19 cellular contexts compared by ENCODE assay signal in the genomic region with DNA sequence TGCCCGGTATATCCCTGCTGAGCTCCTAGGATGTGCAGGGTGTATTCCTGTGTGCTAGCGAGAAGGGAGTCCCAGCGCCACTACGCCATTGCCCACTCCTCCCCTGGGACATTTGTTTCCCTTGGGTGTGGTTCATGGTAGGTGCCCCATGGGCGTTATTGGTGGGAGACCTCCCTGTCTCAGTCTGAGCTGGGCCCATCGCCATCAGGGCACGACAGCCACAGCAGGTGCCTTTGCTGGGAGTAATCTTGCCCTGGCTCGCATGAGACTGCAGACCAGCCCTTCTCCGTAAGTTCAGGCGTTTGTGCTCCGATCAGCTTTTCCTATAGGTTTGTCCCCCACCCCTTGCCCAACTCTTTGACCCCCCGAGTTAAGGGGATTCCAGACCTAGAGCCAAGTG.
DNase-seq lines count a peak whose midpoint lies in the region; ATAC-seq and TF ChIP-seq lines count a peak whose summit lies in the region.
"Had no signal": no experiment of that assay in that cellular context is flagged by ENCODE, and none has a peak within 500 bp of the region (broad histone marks: within the 10 kb centered on the region; RNA-seq: fewer than 3 reads in every experiment).

No MANE protein-coding gene starts in this region.

- TF ChIP-seq EP300 in ovary (IDR thresholded peaks at IDR 0.05): no peak

- TF ChIP-seq POLR2A in ovary (IDR thresholded peaks at IDR 0.05): no peak

- H3K4me3 ChIP-seq in Caco-2 (ENCODE audit: low read depth, low read length) (no peak overlapping the region), HEK293 (ENCODE audit: low read depth, low read length) (no peak overlapping the region), neuronal stem cell (ENCODE audit: low read length in 2 of 2) (no peak overlapping the region), Karpas-422 (ENCODE audit: low read length) (no peak overlapping the region), ovary (no peak overlapping the region)
- H3K4me3 ChIP-seq: BLaER1, GM23248 had no signal

- H3K36me3 ChIP-seq in Caco-2 (ENCODE audit: control insufficient read depth, insufficient read depth, low read length): no peaks in the 10 kb centered on the region
- H3K36me3 ChIP-seq in HEK293 (ENCODE audit: control insufficient read depth in 2 of 2, insufficient read depth in 1 of 2, low read length in 2 of 2): peaks cover 0 to 4% of the 10 kb centered on the region in 2 experiments; a peak in 2 of 3 replicates
- H3K36me3 ChIP-seq in neuronal stem cell (replicated peaks in 1 of 2; ENCODE audit: control insufficient read depth in 2 of 2, insufficient read depth in 2 of 2, low read length in 2 of 2): peaks cover 0 to 2% of the 10 kb centered on the region in 2 donors
- 0 out of 2 replicates have a peak, but pooled peaks cover 4% of the 10 kb centered on the region for H3K36me3 ChIP-seq in Karpas-422 (ENCODE audit: insufficient read depth, low read length)
- no peaks in the 10 kb centered on the region for H3K36me3 ChIP-seq in ovary

- peaks cover 8% of the 10 kb centered on the region; the same call in 1 of the 2 replicates for H3K79me2 ChIP-seq in Karpas-422 (ENCODE audit: low read length)

- no CpG with 5 or more reads among the region's 12 CpGs for WGBS in neuronal stem cell (ENCODE audit: extremely low coverage in 2 of 2, insufficient read length in 2 of 2, insufficient replicate concordance in 1 of 2), 2 donors
- WGBS in ovary, 3 donors: 93 to 98% (median 96%) methylated on average over 12 of the region's 12 CpGs

- no peak overlapping the region for H3K14ac ChIP-seq in neuronal stem cell (ENCODE audit: low read length)

- H3K27me3 Mint-ChIP-seq in Caco-2 (ENCODE audit: insufficient read depth, unreplicated experiment) (no peaks in the 10 kb centered on the region), WTC11 (ENCODE audit: low read depth) (no peaks in the 10 kb centered on the region)
- H3K27me3 Mint-ChIP-seq: B cell; CD4-positive, CD25-positive, alpha-beta regulatory T cell had no signal

- peaks cover 27% of the 10 kb centered on the region for H3K4me1 ChIP-seq in Caco-2
- H3K4me1 ChIP-seq in HEK293 (ENCODE audit: control insufficient read depth, insufficient read depth, low read length): no peaks in the 10 kb centered on the region; the same call in 1 of the 2 replicates
- peaks cover 15 to 16% of the 10 kb centered on the region in 2 donors for H3K4me1 ChIP-seq in neuronal stem cell (ENCODE audit: control insufficient read depth in 2 of 2, insufficient read depth in 1 of 2, low read depth in 1 of 2, low read length in 2 of 2)
- no peaks in the 10 kb centered on the region for H3K4me1 ChIP-seq in Karpas-422 (ENCODE audit: low read length)
- H3K4me1 ChIP-seq in ovary (ENCODE audit: insufficient read depth): peaks cover 2% of the 10 kb centered on the region
- H3K4me1 ChIP-seq: BLaER1 had no signal

- H3K9me2 ChIP-seq in Karpas-422 (replicated peaks; ENCODE audit: insufficient read depth, low read length): no peaks in the 10 kb centered on the region

- no peak overlapping the region for H3K4me3 Mint-ChIP-seq in Caco-2 (ENCODE audit: unreplicated experiment)
- no peak overlapping the region for H3K4me3 Mint-ChIP-seq in WTC11
- H3K4me3 Mint-ChIP-seq: B cell; CD4-positive, CD25-positive, alpha-beta regulatory T cell; CD8-positive, alpha-beta T cell had no signal

- intact Hi-C loops in Caco-2 (cut with micrococcal nuclease; ENCODE audit: unreplicated experiment) (no loop called here), ovary (cut with DNase I) (no loop called here)

- POLR2A ChIA-PET in Caco-2 (lab: Charles Lee): interaction anchor here (0.6 kb wide), 1 partner anchor 730 kb away, joined by 4 read pairs; no protein-coding TSS in a partner anchor
- POLR2A ChIA-PET in HEK293 (lab: Yijun Ruan, JAX): interaction anchor here (0.6 kb wide), 1 partner anchor 236 kb away, joined by 3 read pairs; no protein-coding TSS in a partner anchor
- POLR2A ChIA-PET in WTC11 (lab: Charles Lee): no interaction called here

- peaks cover 57% of the 10 kb centered on the region for H3K36me3 Mint-ChIP-seq in Caco-2 (ENCODE audit: insufficient read depth, unreplicated experiment)
- H3K36me3 Mint-ChIP-seq in WTC11: peaks cover 10% of the 10 kb centered on the region

- H3K4me1 Mint-ChIP-seq in Caco-2 (ENCODE audit: low read depth, unreplicated experiment): peaks cover 21% of the 10 kb centered on the region
- H3K4me1 Mint-ChIP-seq in WTC11: peaks cover 27% of the 10 kb centered on the region

- H2BK12ac ChIP-seq in neuronal stem cell (ENCODE audit: low read length): no peak overlapping the region

- BruUV-seq in Caco-2 (replicated peaks; lab: Mats Ljungman, UMichigan): no TSS peak

- H4K8ac ChIP-seq in neuronal stem cell (ENCODE audit: low read depth, low read length): peak overlapping the region; percentile 1

- no peak overlapping the region for H3K23ac ChIP-seq in neuronal stem cell (ENCODE audit: low read depth, low read length, poor library complexity)

- H3K9me3 ChIP-seq in Caco-2: no peaks in the 10 kb centered on the region
- no peaks in the 10 kb centered on the region for H3K9me3 ChIP-seq in HEK293 (ENCODE audit: control insufficient read depth, insufficient read depth, low read depth, low read length)
- no peaks in the 10 kb centered on the region for H3K9me3 ChIP-seq in neuronal stem cell (replicated peaks in 1 of 2; ENCODE audit: control insufficient read depth in 2 of 2, insufficient read depth in 1 of 2, low read depth in 1 of 2, low read length in 2 of 2)
- H3K9me3 ChIP-seq in Karpas-422 (ENCODE audit: low read length): no peaks in the 10 kb centered on the region
- no peaks in the 10 kb centered on the region for H3K9me3 ChIP-seq in ovary

- no peak overlapping the region for H3K4me2 ChIP-seq in neuronal stem cell (ENCODE audit: insufficient read depth, low read length, poor library complexity, severe bottlenecking)
- H3K4me2 ChIP-seq in Karpas-422 (ENCODE audit: low read depth, low read length, poor library complexity, severe bottlenecking): no peak overlapping the region
- H3K4me2 ChIP-seq: BLaER1 had no signal

- peak overlapping the region; percentile 67 for H3K18ac ChIP-seq in neuronal stem cell (ENCODE audit: low read length)

- ATAC-seq in WTC11 (no peak), HG02870 (IDR thresholded peaks at IDR 0.05; ENCODE audit: unreplicated experiment) (no peak)
- ATAC-seq: CD8-positive, alpha-beta T cell had no signal

- peaks cover 4% of the 10 kb centered on the region for H3K79me1 ChIP-seq in neuronal stem cell (ENCODE audit: low read depth, low read length)

- peak overlapping the region; percentile 16 for H3K9ac ChIP-seq in neuronal stem cell (ENCODE audit: low read depth, low read length, poor library complexity)
- H3K9ac ChIP-seq in Karpas-422 (ENCODE audit: low read length): no peak overlapping the region
- H3K9ac ChIP-seq: BLaER1, GM23248 had no signal

- no peak overlapping the region for H3K27ac ChIP-seq in HEK293 (ENCODE audit: extremely low read depth, low read depth, low read length)
- no peak overlapping the region for H3K27ac ChIP-seq in neuronal stem cell (replicated peaks; ENCODE audit: low read length)
- H3K27ac ChIP-seq in Karpas-422 (ENCODE audit: low read length): no peak overlapping the region
- H3K27ac ChIP-seq in ovary: no peak overlapping the region
- H3K27ac ChIP-seq: 22Rv1, BLaER1, C4-2B, GM23248 had no signal

- H4K91ac ChIP-seq in neuronal stem cell (ENCODE audit: low read depth, low read length, poor library complexity): no peak overlapping the region

- DNase-seq in Caco-2 (no peak), WTC11 (ENCODE audit: low spot score) (no peak), neuronal stem cell (ENCODE audit: low spot score) (no peak), Karpas-422 (no peak), HPDE6-E6E7 (ENCODE audit: extremely low spot score) (no peak), ovary (no peak)
- DNase-seq: CD4-positive, CD25-positive, alpha-beta regulatory T cell; CD8-positive, alpha-beta T cell; DMS 273 treated with DMSO at 0.1 percent for 48 hours; DMS79; GF-D8; GM23248; HCEC 1CT had no signal

- no peak overlapping the region for H3K4ac ChIP-seq in neuronal stem cell (ENCODE audit: low read length)

- no peak overlapping the region for H2BK120ac ChIP-seq in neuronal stem cell (ENCODE audit: low read depth, low read length)

- no peak overlapping the region for H2AK5ac ChIP-seq in neuronal stem cell (ENCODE audit: low read depth, low read length)

- H2AFZ ChIP-seq in neuronal stem cell (ENCODE audit: low read length): no peak overlapping the region
- no peak overlapping the region for H2AFZ ChIP-seq in Karpas-422 (ENCODE audit: low read length)
- H2AFZ ChIP-seq: GM23248 had no signal

- no peaks in the 10 kb centered on the region for H4K20me1 ChIP-seq in Karpas-422 (ENCODE audit: insufficient read depth, low read depth, low read length)

- H3K27ac Mint-ChIP-seq in Caco-2 (ENCODE audit: unreplicated experiment) (peak overlapping the region; percentile 13), WTC11 (peak overlapping the region; percentile 82)
- H3K27ac Mint-ChIP-seq: B cell; CD4-positive, CD25-positive, alpha-beta regulatory T cell; CD8-positive, alpha-beta T cell had no signal

- no peak overlapping the region for H2BK15ac ChIP-seq in neuronal stem cell (ENCODE audit: low read length)

- TF ChIP-seq CTCF in Caco-2 (IDR thresholded peaks at IDR 0.05; ENCODE audit: insufficient read depth in 1 of 2, low read depth in 1 of 2, low read length in 1 of 2, severe bottlenecking in 1 of 2, unreplicated experiment in 1 of 2) (no peak), HEK293 (tag by site-specific recombination; IDR thresholded peaks at IDR 0.05) (no peak), WTC11 (IDR thresholded peaks at IDR 0.05) (no peak), ovary (IDR thresholded peaks at IDR 0.05) (no peak)

- CTCF ChIA-PET in Caco-2 (lab: Charles Lee): interaction anchor here (0.6 kb wide), 1 partner anchor 323 kb away, joined by 4 read pairs; no protein-coding TSS in a partner anchor
- CTCF ChIA-PET in HEK293 (lab: Yijun Ruan, JAX): interaction anchor here (0.6 kb wide), 1 partner anchor 47 kb away, joined by 3 read pairs; no protein-coding TSS in a partner anchor
- CTCF ChIA-PET in WTC11 (lab: Charles Lee): no interaction called here

- no peaks in the 10 kb centered on the region for H3K9me3 Mint-ChIP-seq in Caco-2 (ENCODE audit: unreplicated experiment)
- H3K9me3 Mint-ChIP-seq in WTC11: no peaks in the 10 kb centered on the region
- H3K9me3 Mint-ChIP-seq: CD8-positive, alpha-beta T cell had no signal

- no peaks in the 10 kb centered on the region for H3K27me3 ChIP-seq in Caco-2 (replicated peaks; ENCODE audit: control insufficient read depth, insufficient read depth, low read length)
- H3K27me3 ChIP-seq in neuronal stem cell (ENCODE audit: control insufficient read depth in 3 of 3, insufficient read depth in 3 of 3, low read depth in 1 of 3, low read length in 3 of 3): no peaks in the 10 kb centered on the region
- H3K27me3 ChIP-seq in Karpas-422 (ENCODE audit: low read length): no peaks in the 10 kb centered on the region
- H3K27me3 ChIP-seq in ovary: no peaks in the 10 kb centered on the region
- H3K27me3 ChIP-seq: BLaER1 had no signal

- no peak overlapping the region for H2BK5ac ChIP-seq in neuronal stem cell (ENCODE audit: low read length)

TF ChIP-seq in HEK293, 187 proteins besides CTCF, POLR2A, EP300 and RAD21 (continues in another document):
- 0 out of 2 replicates have a peak, but pooled peaks have one; percentile 11 for TF ChIP-seq ZIC2 (tag by site-specific recombination; IDR thresholded peaks at IDR 0.05)
